ENCODE assay signal across 8 cellular contexts in genomic region chr5:140041492-140042421, GRCh38. TPM values are rescaled to one million over a fixed set of nuclear protein-coding genes. Genes with fewer than 3 reads are reported as not detected.
DNase-seq lines count a peak whose midpoint lies in the region; ATAC-seq lines count a peak whose summit lies in the region.

No MANE protein-coding gene starts in this region.

- no peaks in the 10 kb centered on the region for H3K36me3 Mint-ChIP-seq in activated T-helper 2 cell treated with anti-CD3 and anti-CD28 coated beads, Interferon-gamma antibody, Interleukin-2, Interleukin-4, amounts not matched to agents 10 μg/mL and 5 μg/mL and 100 μg/mL, durations not matched to agents 14 hours and 24 hours and 36 hours (ENCODE audit: low read depth)

- no peaks in the 10 kb centered on the region for H3K9me3 Mint-ChIP-seq in activated T-helper 2 cell treated with anti-CD3 and anti-CD28 coated beads, Interferon-gamma antibody, Interleukin-2, Interleukin-4, amounts not matched to agents 10 μg/mL and 5 μg/mL and 100 μg/mL, durations not matched to agents 14 hours and 24 hours and 36 hours

- no peak overlapping the region for H3K27ac ChIP-seq in HUES64 (ENCODE audit: low read depth, low read length)

- H3K36me3 ChIP-seq in HUES64 (ENCODE audit: insufficient read depth, low read length) (no peaks in the 10 kb centered on the region), neuron (ENCODE audit: insufficient read depth, low read length) (no peaks in the 10 kb centered on the region)

- intact Hi-C loops in activated T-helper 2 cell treated with anti-CD3 and anti-CD28 coated beads, Interferon-gamma antibody, Interleukin-2, Interleukin-4, amounts not matched to agents 10 μg/mL and 5 μg/mL and 100 μg/mL, durations not matched to agents 14 hours and 24 hours and 36 hours (cut with micrococcal nuclease), result no loop called here

- H3K9ac ChIP-seq in HUES64 (ENCODE audit: low read depth, low read length), result no peak overlapping the region

- peaks cover 70% of the 10 kb centered on the region for H3K27me3 Mint-ChIP-seq in activated T-helper 2 cell treated with anti-CD3 and anti-CD28 coated beads, Interferon-gamma antibody, Interleukin-2, Interleukin-4, amounts not matched to agents 10 μg/mL and 5 μg/mL and 100 μg/mL, durations not matched to agents 14 hours and 24 hours and 36 hours (ENCODE audit: low read depth)

- H2AFZ ChIP-seq in neuron (ENCODE audit: low read depth, low read length), result peak overlapping the region; percentile 96

- WGBS in HUES64, result 7% methylated on average over 33 of the region's 35 CpGs

- peaks cover 95% of the 10 kb centered on the region for H3K27me3 ChIP-seq in HUES64 (ENCODE audit: insufficient read depth, low read length)
- peaks cover 51% of the 10 kb centered on the region for H3K27me3 ChIP-seq in neuron (ENCODE audit: insufficient read depth, low read length)

- H3K27ac Mint-ChIP-seq in activated T-helper 2 cell treated with anti-CD3 and anti-CD28 coated beads, Interferon-gamma antibody, Interleukin-2, Interleukin-4, amounts not matched to agents 10 μg/mL and 5 μg/mL and 100 μg/mL, durations not matched to agents 14 hours and 24 hours and 36 hours, result no peak overlapping the region

- H3K9me3 ChIP-seq in HUES64 (ENCODE audit: insufficient read depth, low read depth, low read length), result no peaks in the 10 kb centered on the region
- H3K9me3 ChIP-seq in neuron (ENCODE audit: low read length), result no peaks in the 10 kb centered on the region

- DNase-seq in DMS114 treated with DMSO at 0.1 percent for 48 hours (lab: John Stamatoyannopoulos, UW; ENCODE audit: unreplicated experiment), result peak; percentile 52
- no peak for DNase-seq in activated T-helper 2 cell treated with anti-CD3 and anti-CD28 coated beads, Interferon-gamma antibody, Interleukin-2, Interleukin-4, amounts not matched to agents 10 μg/mL and 5 μg/mL and 100 μg/mL, durations not matched to agents 14 hours and 24 hours and 36 hours (ENCODE audit: low spot score)
- peak; percentile 90 for DNase-seq in glomerular visceral epithelial cell (ENCODE audit: extremely low spot score)
- DNase-seq in RKO (ENCODE audit: low spot score), result no peak
- no peak for DNase-seq in NCI-H510A (lab: John Stamatoyannopoulos, UW)

- H3K4me3 ChIP-seq in HUES64 (ENCODE audit: low read length) (peak overlapping the region; percentile 50), neuron (ENCODE audit: low read length) (peak overlapping the region; percentile 51)

- ATAC-seq in HG03196 (IDR thresholded peaks at IDR 0.05; ENCODE audit: unreplicated experiment), result no peak

- H3K4me1 ChIP-seq in HUES64 (ENCODE audit: insufficient read depth, low read length) (peaks cover 8% of the 10 kb centered on the region; the same call in 1 of the 2 replicates), neuron (ENCODE audit: insufficient read depth, low read length) (peaks cover 21% of the 10 kb centered on the region)

- H3K4me3 Mint-ChIP-seq in activated T-helper 2 cell treated with anti-CD3 and anti-CD28 coated beads, Interferon-gamma antibody, Interleukin-2, Interleukin-4, amounts not matched to agents 10 μg/mL and 5 μg/mL and 100 μg/mL, durations not matched to agents 14 hours and 24 hours and 36 hours (ENCODE audit: low read depth), result peak overlapping the region; percentile 4

- peaks cover 7% of the 10 kb centered on the region for H3K4me1 Mint-ChIP-seq in activated T-helper 2 cell treated with anti-CD3 and anti-CD28 coated beads, Interferon-gamma antibody, Interleukin-2, Interleukin-4, amounts not matched to agents 10 μg/mL and 5 μg/mL and 100 μg/mL, durations not matched to agents 14 hours and 24 hours and 36 hours (ENCODE audit: low read depth)

RNA-seq across cellular contexts. Expression of gene NRG2, which starts 1.3 kb away (rescaled TPM):
- 0.25 TPM for polyA plus RNA-seq in HUES64 (2013, experiment 1 of 2)
- polyA plus RNA-seq in HUES64 (2013, experiment 2 of 2), result 0.38 TPM
- total RNA-seq in activated T-helper 2 cell treated with anti-CD3 and anti-CD28 coated beads, Interferon-gamma antibody, Interleukin-2, Interleukin-4, amounts not matched to agents 10 μg/mL and 5 μg/mL and 100 μg/mL, durations not matched to agents 14 hours and 24 hours and 36 hours, result 0.09 TPM in 1 of 2 replicates, not detected in the other

Comparison
In these comparisons a context has a peak if more than half of its experiments do, and no peak if none do; other contexts are left out.
1. DNase-seq: peak in DMS114 treated with DMSO at 0.1 percent for 48 hours (single experiment) and glomerular visceral epithelial cell (single experiment); none in activated T-helper 2 cell treated with anti-CD3 and anti-CD28 coated beads, Interferon-gamma antibody, Interleukin-2, Interleukin-4, amounts not matched to agents 10 μg/mL and 5 μg/mL and 100 μg/mL, durations not matched to agents 14 hours and 24 hours and 36 hours (single experiment), RKO (single experiment) and NCI-H510A (single experiment).